ENCODE assay signal across 1 cellular context in genomic region chr10:63283901-63284300, GRCh38.
A peak's percentile ranks its signal among the peaks of the same experiment; 100 is the strongest.
TF ChIP-seq lines count a peak whose summit lies in the region.

No MANE protein-coding gene starts in this region.

TF ChIP-seq in HepG2, 621 proteins besides CTCF, POLR2A, EP300 and RAD21 (continued from another document):
- TF ChIP-seq SOX5 (CRISPR knock-in tag; IDR thresholded peaks at IDR 0.05; ENCODE audit: borderline replicate concordance) = peak; percentile 47; the same call in 1 of the 2 replicates
